ENCODE assay signal across 11 cellular contexts in the genomic region with DNA sequence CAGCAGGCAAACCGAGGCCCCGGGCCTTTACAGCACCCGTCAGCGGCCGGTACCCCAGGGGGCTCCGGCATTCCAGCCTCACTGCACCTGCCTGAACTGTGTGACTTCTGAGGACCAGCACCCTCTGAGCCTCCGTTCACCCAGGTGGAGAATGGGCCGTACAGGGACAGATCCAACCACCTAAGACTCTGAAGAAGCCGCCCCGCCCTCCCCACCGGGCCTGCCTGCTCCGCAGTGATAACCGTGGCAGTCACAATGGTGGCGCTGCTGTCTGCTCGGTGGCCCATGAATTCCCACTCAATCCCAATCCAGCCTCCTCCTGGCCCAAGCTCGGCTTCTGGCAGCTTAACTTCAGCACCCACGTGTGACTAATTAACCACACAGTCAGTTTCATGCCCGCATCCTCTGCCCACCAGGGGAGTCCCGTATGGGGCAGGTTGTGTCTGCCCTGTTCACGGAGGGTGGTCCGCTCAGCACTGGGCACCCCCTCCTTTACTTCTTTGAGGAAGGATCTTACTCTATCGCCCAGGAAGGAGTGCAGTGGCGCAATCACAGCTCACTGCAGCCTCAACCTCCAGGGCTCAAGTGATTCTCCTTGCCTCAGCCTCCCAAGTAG. TPM values are rescaled to one million over a fixed set of nuclear protein-coding genes. Genes with fewer than 3 reads are reported as not detected.
DNase-seq lines count a peak whose midpoint lies in the region; ATAC-seq and TF ChIP-seq lines count a peak whose summit lies in the region.
"Had no signal": no experiment of that assay in that cellular context is flagged by ENCODE, and none has a peak within 500 bp of the region (broad histone marks: within the 10 kb centered on the region; RNA-seq: fewer than 3 reads in every experiment).

No MANE protein-coding gene starts in this region.

- peaks cover 6% of the 10 kb centered on the region for H3K36me3 Mint-ChIP-seq in activated naive CD8-positive, alpha-beta T cell treated with anti-CD3 and anti-CD28 coated beads, Interleukin-2, amount 50 U/mL, for 24 hours (ENCODE audit: low read depth)
- peaks cover 42% of the 10 kb centered on the region for H3K36me3 Mint-ChIP-seq in stimulated activated memory B cell treated with anti-CD40 and anti-IgM and Interleukin-4, amounts not matched to agents 10 μg/mL and 1 μg/mL and 100 μg/mL, for 72 hours
- H3K36me3 Mint-ChIP-seq in Calu3 (ENCODE audit: insufficient read depth, unreplicated experiment) = peaks cover 38% of the 10 kb centered on the region

- no TSS peak for BruUV-seq in Calu3 (replicated peaks; lab: Mats Ljungman, UMichigan)

- peak; percentile 1 for ATAC-seq in GM18867 (IDR thresholded peaks at IDR 0.05; ENCODE audit: unreplicated experiment)
- ATAC-seq in HG02678 (IDR thresholded peaks at IDR 0.05; ENCODE audit: unreplicated experiment) = peak; percentile 1
- no peak for ATAC-seq in activated naive CD8-positive, alpha-beta T cell treated with anti-CD3 and anti-CD28 coated beads, Interleukin-2, amount 50 U/mL, for 24 hours
- ATAC-seq in stimulated activated memory B cell treated with anti-CD40 and anti-IgM and Interleukin-4, amounts not matched to agents 10 μg/mL and 1 μg/mL and 100 μg/mL, for 72 hours = peak; percentile 22

- TF ChIP-seq CTCF in Calu3 (IDR thresholded peaks at IDR 0.05; ENCODE audit: unreplicated experiment) = no peak

- H3K4me1 Mint-ChIP-seq in activated naive CD8-positive, alpha-beta T cell treated with anti-CD3 and anti-CD28 coated beads, Interleukin-2, amount 50 U/mL, for 24 hours = peaks cover 34% of the 10 kb centered on the region
- peaks cover 63% of the 10 kb centered on the region for H3K4me1 Mint-ChIP-seq in stimulated activated memory B cell treated with anti-CD40 and anti-IgM and Interleukin-4, amounts not matched to agents 10 μg/mL and 1 μg/mL and 100 μg/mL, for 72 hours
- H3K4me1 Mint-ChIP-seq in Calu3 (ENCODE audit: low read depth, unreplicated experiment) = no peaks in the 10 kb centered on the region

- peak; percentile 41 for DNase-seq in activated naive CD8-positive, alpha-beta T cell treated with anti-CD3 and anti-CD28 coated beads, Interleukin-2, amount 50 U/mL, for 24 hours
- no peak for DNase-seq in AG20443 (ENCODE audit: low spot score)
- no peak for DNase-seq in superior temporal gyrus (ENCODE audit: extremely low spot score)
- no peak for DNase-seq in Calu3
- DNase-seq: activated CD4-positive, CD25-positive, alpha-beta regulatory T cell treated with anti-CD3 and anti-CD28 coated beads, Interleukin-2, amount 50 U/mL, for 72 hours; anterior cingulate cortex; NCI-H1930; RPMI8226 had no signal

- H3K4me3 Mint-ChIP-seq in activated naive CD8-positive, alpha-beta T cell treated with anti-CD3 and anti-CD28 coated beads, Interleukin-2, amount 50 U/mL, for 24 hours = peak overlapping the region; percentile 42
- peak overlapping the region; percentile 97 for H3K4me3 Mint-ChIP-seq in stimulated activated memory B cell treated with anti-CD40 and anti-IgM and Interleukin-4, amounts not matched to agents 10 μg/mL and 1 μg/mL and 100 μg/mL, for 72 hours
- H3K4me3 Mint-ChIP-seq in Calu3 (ENCODE audit: low read depth, unreplicated experiment) = no peak overlapping the region

- peak overlapping the region; percentile 43 for H3K27ac Mint-ChIP-seq in activated naive CD8-positive, alpha-beta T cell treated with anti-CD3 and anti-CD28 coated beads, Interleukin-2, amount 50 U/mL, for 24 hours
- peak overlapping the region; percentile 87 for H3K27ac Mint-ChIP-seq in stimulated activated memory B cell treated with anti-CD40 and anti-IgM and Interleukin-4, amounts not matched to agents 10 μg/mL and 1 μg/mL and 100 μg/mL, for 72 hours
- H3K27ac Mint-ChIP-seq in Calu3 (ENCODE audit: unreplicated experiment) = no peak overlapping the region

- CTCF ChIA-PET in Calu3 (lab: Charles Lee) = no interaction called here

- intact Hi-C loops in Calu3 (cut with micrococcal nuclease; ENCODE audit: unreplicated experiment) = no loop called here

- no peaks in the 10 kb centered on the region for H3K9me3 Mint-ChIP-seq in activated naive CD8-positive, alpha-beta T cell treated with anti-CD3 and anti-CD28 coated beads, Interleukin-2, amount 50 U/mL, for 24 hours
- no peaks in the 10 kb centered on the region for H3K9me3 Mint-ChIP-seq in stimulated activated memory B cell treated with anti-CD40 and anti-IgM and Interleukin-4, amounts not matched to agents 10 μg/mL and 1 μg/mL and 100 μg/mL, for 72 hours
- no peaks in the 10 kb centered on the region for H3K9me3 Mint-ChIP-seq in Calu3 (ENCODE audit: low read depth, unreplicated experiment)

- H3K27me3 Mint-ChIP-seq in activated naive CD8-positive, alpha-beta T cell treated with anti-CD3 and anti-CD28 coated beads, Interleukin-2, amount 50 U/mL, for 24 hours = no peaks in the 10 kb centered on the region
- no peaks in the 10 kb centered on the region for H3K27me3 Mint-ChIP-seq in stimulated activated memory B cell treated with anti-CD40 and anti-IgM and Interleukin-4, amounts not matched to agents 10 μg/mL and 1 μg/mL and 100 μg/mL, for 72 hours
- no peaks in the 10 kb centered on the region for H3K27me3 Mint-ChIP-seq in Calu3 (ENCODE audit: unreplicated experiment)

RNA-seq across cellular contexts. Expression of a gene that starts 3.4 kb away (rescaled TPM):
- 102 and 110 TPM in 2 replicates for total RNA-seq in Calu3 (2022)

RNA-seq across cellular contexts. Expression of a gene that starts 43.8 kb away (rescaled TPM):
- 148 and 149 TPM in 2 replicates for total RNA-seq in Calu3 (2022)

RNA-seq across cellular contexts. Expression of a gene that starts 56.4 kb away (rescaled TPM):
- 52.2 and 65.6 TPM in 2 replicates for total RNA-seq in Calu3 (2022)
